Comparison of ENCODE assay signal across 8 cellular contexts in the genomic region with DNA sequence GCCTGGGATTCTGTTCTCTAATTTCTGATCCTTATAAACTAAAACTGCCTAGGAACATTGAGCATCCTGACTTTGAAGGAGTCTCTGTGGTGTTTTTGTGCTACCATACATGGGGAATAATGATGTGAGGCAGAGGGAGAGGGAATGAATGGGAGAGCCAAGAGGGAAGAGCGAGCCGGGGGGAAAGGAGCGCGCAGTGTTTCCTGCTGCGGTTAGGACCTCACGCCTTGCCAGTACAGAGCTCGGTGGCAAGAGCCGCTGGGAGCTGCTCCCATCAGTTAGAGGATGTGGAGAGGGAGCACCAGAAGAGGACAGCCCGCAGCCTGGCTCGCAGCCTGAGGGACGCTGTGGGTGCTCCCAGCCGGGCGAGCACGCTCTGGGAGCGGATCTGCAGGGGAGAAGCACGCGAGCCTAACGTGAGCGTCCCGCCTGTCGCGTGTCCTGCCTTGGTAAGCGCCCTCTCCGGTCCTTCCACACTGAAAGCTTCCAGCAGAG.
DNase-seq lines count a peak whose midpoint lies in the region; ATAC-seq and TF ChIP-seq lines count a peak whose summit lies in the region.

No MANE protein-coding gene starts in this region.

- H4K20me1 ChIP-seq in GM23338 (replicated peaks; ENCODE audit: insufficient read depth) = no peaks in the 10 kb centered on the region

- ATAC-seq in GM23338 (peak; percentile 79), upper lobe of left lung (ENCODE audit: low FRiP score in 2 of 2) (peak; percentile 49 to 68)

- WGBS in mesodermal cell (ENCODE audit: insufficient coverage in 2 of 2), 2 experiments = 26 to 35% methylated on average over 18 to 23 of the region's 24 CpGs
- WGBS in upper lobe of left lung, 2 donors = 2 to 3% methylated on average over 9 to 22 of the region's 24 CpGs

- peak in 1 of 4 donors; percentile 34 for TF ChIP-seq POLR2A in upper lobe of left lung (IDR thresholded peaks at IDR 0.05)

- H3K27me3 ChIP-seq in GM23338 (ENCODE audit: insufficient read depth) (no peaks in the 10 kb centered on the region; the same call in 1 of the 2 replicates), upper lobe of left lung (no peaks in the 10 kb centered on the region)

- H3K4me2 ChIP-seq in GM23338 = peak overlapping the region; percentile 60; the same call in 1 of the 2 replicates

- no peak overlapping the region for H3K27ac ChIP-seq in GM23338 (ENCODE audit: low read depth)
- H3K27ac ChIP-seq in mesodermal cell (ENCODE audit: low read depth, low read length, severe bottlenecking) = peak overlapping the region; percentile 24
- peak overlapping the region in 3 of 4 donors; percentile 26 to 70 (median 56) for H3K27ac ChIP-seq in upper lobe of left lung

- no peaks in the 10 kb centered on the region for H3K9me2 ChIP-seq in GM23338 (ENCODE audit: insufficient read depth)

- no peaks in the 10 kb centered on the region for H3K9me3 Mint-ChIP-seq in GM23338

- peak overlapping the region; percentile 59 for H3K4me3 Mint-ChIP-seq in GM23338

- peaks cover 17% of the 10 kb centered on the region for H3K4me1 Mint-ChIP-seq in GM23338

- DNase-seq in GDM1 (lab: John Stamatoyannopoulos, UW) (peak; percentile 67), GM23338 (ENCODE audit: low spot score) (peak; percentile 18), NCI-H526 (lab: John Stamatoyannopoulos, UW) (peak; percentile 56 to 76), dermis microvascular lymphatic vessel endothelial cell (ENCODE audit: low read depth in 2 of 2) (peak; percentile 14 to 38), upper lobe of left lung (peak; percentile 40 to 85), NCI-H345 (lab: John Stamatoyannopoulos, UW) (no peak), HPDE6-E6E7 (ENCODE audit: extremely low spot score) (no peak)

- H3K4me3 ChIP-seq in GM23338 (no peak overlapping the region), mesodermal cell (ENCODE audit: extremely low read depth, insufficient read depth, low read length, poor library complexity, severe bottlenecking) (peak overlapping the region; percentile 6), upper lobe of left lung (peak overlapping the region in 3 of 4 donors; percentile 25 to 35 (median 34))

- no peaks in the 10 kb centered on the region for H3K36me3 Mint-ChIP-seq in GM23338 (ENCODE audit: low read depth)

- TF ChIP-seq CTCF in GM23338 (conservative IDR thresholded peaks at IDR 0.05; ENCODE audit: low read depth in 2 of 2) (no peak), upper lobe of left lung (IDR thresholded peaks at IDR 0.05) (no peak)

- H3K9me3 ChIP-seq in mesodermal cell (ENCODE audit: control insufficient read depth, low read length) (no peaks in the 10 kb centered on the region), upper lobe of left lung (no peaks in the 10 kb centered on the region)

- no peaks in the 10 kb centered on the region for H3F3A ChIP-seq in GM23338 (replicated peaks; ENCODE audit: low read depth)

- peak overlapping the region; percentile 96 for H2AFZ ChIP-seq in GM23338

- peaks cover 35% of the 10 kb centered on the region for H3K27me3 Mint-ChIP-seq in GM23338 (ENCODE audit: insufficient read depth, low read depth, poor library complexity)

- no peak overlapping the region for H3K27ac Mint-ChIP-seq in GM23338

- H3K36me3 ChIP-seq in GM23338 (ENCODE audit: insufficient read depth) (no peaks in the 10 kb centered on the region), mesodermal cell (ENCODE audit: control insufficient read depth, insufficient read depth, low read length) (no peaks in the 10 kb centered on the region), upper lobe of left lung (no peaks in the 10 kb centered on the region)

- TF ChIP-seq EP300 in upper lobe of left lung (IDR thresholded peaks at IDR 0.05) = no peak

- peaks cover 11% of the 10 kb centered on the region for H3K4me1 ChIP-seq in GM23338 (ENCODE audit: insufficient read depth)
- peaks cover 9% of the 10 kb centered on the region for H3K4me1 ChIP-seq in mesodermal cell (ENCODE audit: control insufficient read depth, insufficient read depth, low read length, poor library complexity, severe bottlenecking)
- H3K4me1 ChIP-seq in upper lobe of left lung = peaks cover 28 to 45% (median 39%) of the 10 kb centered on the region in 4 donors

- no peaks in the 10 kb centered on the region for H3K79me2 ChIP-seq in GM23338 (replicated peaks; ENCODE audit: insufficient read depth)

TF ChIP-seq in GM23338, 12 proteins besides CTCF, POLR2A, EP300 and RAD21:
- no peak for TF ChIP-seq ZNF331 (CRISPR knock-in tag; IDR thresholded peaks at IDR 0.05; ENCODE audit: low read depth)
- TF ChIP-seq POLR2AphosphoS5 (IDR thresholded peaks at IDR 0.05; ENCODE audit: low read depth) = no peak
- no peak for TF ChIP-seq ZNF114 (CRISPR knock-in tag; IDR thresholded peaks at IDR 0.05)
- no peak for TF ChIP-seq ETS1 (IDR thresholded peaks at IDR 0.05)
- no peak for TF ChIP-seq EZH2phosphoT487 (IDR thresholded peaks at IDR 0.05; ENCODE audit: unreplicated experiment)
- no peak for TF ChIP-seq STAT1 (IDR thresholded peaks at IDR 0.05; ENCODE audit: unreplicated experiment)
- TF ChIP-seq ZNF462 (CRISPR knock-in tag; IDR thresholded peaks at IDR 0.05) = no peak
- TF ChIP-seq JUNB (IDR thresholded peaks at IDR 0.05; ENCODE audit: unreplicated experiment) = no peak
- TF ChIP-seq EZH2 (IDR thresholded peaks at IDR 0.05; ENCODE audit: low read depth, unreplicated experiment) = no peak

Comparison
In these comparisons a context has a peak if more than half of its experiments do, and no peak if none do; other contexts are left out.
1. DNase-seq: peak in GDM1 (single experiment), GM23338 (single experiment), NCI-H526 (2 of 2), dermis microvascular lymphatic vessel endothelial cell (2 of 2) and upper lobe of left lung (2 of 2); none in NCI-H345 (single experiment) and HPDE6-E6E7 (single experiment).